Comparison of ENCODE assay signal across 1 cellular context in the genomic region with DNA sequence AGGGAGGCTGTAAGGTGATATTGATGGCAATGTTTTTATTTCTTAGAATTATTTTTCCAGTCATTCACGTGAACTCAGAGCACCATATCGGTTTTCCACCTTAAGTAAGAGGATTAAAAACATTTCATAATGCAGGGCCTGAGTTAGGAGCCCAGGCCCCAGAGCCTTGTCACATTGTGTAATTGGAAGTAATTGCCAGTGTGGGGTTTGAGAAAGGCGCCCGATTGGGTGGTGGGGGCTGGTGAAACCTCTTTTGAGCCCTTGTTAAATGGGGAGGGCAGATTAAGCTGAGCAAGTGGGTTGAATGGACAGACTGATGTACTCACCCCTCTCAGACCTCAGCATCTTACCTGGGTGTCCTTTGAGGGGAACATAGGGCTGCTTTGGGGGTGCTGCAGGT.
TF ChIP-seq lines count a peak whose summit lies in the region.

No MANE protein-coding gene starts in this region.

TF ChIP-seq in GM23338, 12 proteins besides CTCF, POLR2A, EP300 and RAD21 (continued from another document):
- TF ChIP-seq, protein P1, sequence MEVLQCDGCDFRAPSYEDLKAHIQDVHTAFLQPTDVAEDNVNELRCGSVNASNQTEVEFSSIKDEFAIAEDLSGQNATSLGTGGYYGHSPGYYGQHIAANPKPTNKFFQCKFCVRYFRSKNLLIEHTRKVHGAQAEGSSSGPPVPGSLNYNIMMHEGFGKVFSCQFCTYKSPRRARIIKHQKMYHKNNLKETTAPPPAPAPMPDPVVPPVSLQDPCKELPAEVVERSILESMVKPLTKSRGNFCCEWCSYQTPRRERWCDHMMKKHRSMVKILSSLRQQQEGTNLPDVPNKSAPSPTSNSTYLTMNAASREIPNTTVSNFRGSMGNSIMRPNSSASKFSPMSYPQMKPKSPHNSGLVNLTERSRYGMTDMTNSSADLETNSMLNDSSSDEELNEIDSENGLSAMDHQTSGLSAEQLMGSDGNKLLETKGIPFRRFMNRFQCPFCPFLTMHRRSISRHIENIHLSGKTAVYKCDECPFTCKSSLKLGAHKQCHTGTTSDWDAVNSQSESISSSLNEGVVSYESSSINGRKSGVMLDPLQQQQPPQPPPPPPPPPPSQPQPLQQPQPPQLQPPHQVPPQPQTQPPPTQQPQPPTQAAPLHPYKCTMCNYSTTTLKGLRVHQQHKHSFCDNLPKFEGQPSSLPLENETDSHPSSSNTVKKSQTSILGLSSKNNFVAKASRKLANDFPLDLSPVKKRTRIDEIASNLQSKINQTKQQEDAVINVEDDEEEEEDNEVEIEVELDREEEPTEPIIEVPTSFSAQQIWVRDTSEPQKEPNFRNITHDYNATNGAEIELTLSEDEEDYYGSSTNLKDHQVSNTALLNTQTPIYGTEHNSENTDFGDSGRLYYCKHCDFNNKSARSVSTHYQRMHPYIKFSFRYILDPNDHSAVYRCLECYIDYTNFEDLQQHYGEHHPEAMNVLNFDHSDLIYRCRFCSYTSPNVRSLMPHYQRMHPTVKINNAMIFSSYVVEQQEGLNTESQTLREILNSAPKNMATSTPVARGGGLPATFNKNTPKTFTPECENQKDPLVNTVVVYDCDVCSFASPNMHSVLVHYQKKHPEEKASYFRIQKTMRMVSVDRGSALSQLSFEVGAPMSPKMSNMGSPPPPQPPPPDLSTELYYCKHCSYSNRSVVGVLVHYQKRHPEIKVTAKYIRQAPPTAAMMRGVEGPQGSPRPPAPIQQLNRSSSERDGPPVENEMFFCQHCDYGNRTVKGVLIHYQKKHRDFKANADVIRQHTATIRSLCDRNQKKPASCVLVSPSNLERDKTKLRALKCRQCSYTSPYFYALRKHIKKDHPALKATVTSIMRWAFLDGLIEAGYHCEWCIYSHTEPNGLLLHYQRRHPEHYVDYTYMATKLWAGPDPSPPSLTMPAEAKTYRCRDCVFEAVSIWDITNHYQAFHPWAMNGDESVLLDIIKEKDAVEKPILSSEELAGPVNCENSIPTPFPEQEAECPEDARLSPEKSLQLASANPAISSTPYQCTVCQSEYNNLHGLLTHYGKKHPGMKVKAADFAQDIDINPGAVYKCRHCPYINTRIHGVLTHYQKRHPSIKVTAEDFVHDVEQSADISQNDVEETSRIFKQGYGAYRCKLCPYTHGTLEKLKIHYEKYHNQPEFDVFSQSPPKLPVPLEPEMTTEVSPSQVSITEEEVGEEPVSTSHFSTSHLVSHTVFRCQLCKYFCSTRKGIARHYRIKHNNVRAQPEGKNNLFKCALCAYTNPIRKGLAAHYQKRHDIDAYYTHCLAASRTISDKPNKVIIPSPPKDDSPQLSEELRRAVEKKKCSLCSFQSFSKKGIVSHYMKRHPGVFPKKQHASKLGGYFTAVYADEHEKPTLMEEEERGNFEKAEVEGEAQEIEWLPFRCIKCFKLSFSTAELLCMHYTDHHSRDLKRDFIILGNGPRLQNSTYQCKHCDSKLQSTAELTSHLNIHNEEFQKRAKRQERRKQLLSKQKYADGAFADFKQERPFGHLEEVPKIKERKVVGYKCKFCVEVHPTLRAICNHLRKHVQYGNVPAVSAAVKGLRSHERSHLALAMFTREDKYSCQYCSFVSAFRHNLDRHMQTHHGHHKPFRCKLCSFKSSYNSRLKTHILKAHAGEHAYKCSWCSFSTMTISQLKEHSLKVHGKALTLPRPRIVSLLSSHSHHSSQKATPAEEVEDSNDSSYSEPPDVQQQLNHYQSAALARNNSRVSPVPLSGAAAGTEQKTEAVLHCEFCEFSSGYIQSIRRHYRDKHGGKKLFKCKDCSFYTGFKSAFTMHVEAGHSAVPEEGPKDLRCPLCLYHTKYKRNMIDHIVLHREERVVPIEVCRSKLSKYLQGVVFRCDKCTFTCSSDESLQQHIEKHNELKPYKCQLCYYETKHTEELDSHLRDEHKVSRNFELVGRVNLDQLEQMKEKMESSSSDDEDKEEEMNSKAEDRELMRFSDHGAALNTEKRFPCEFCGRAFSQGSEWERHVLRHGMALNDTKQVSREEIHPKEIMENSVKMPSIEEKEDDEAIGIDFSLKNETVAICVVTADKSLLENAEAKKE (CRISPR knock-in tag; IDR thresholded peaks at IDR 0.05), result no peak
- no peak for TF ChIP-seq POLR2AphosphoS5 (IDR thresholded peaks at IDR 0.05; ENCODE audit: low read depth)
- no peak for TF ChIP-seq EZH2 (IDR thresholded peaks at IDR 0.05; ENCODE audit: low read depth, unreplicated experiment)
